ENCODE assay signal across 8 cellular contexts in the genomic region with DNA sequence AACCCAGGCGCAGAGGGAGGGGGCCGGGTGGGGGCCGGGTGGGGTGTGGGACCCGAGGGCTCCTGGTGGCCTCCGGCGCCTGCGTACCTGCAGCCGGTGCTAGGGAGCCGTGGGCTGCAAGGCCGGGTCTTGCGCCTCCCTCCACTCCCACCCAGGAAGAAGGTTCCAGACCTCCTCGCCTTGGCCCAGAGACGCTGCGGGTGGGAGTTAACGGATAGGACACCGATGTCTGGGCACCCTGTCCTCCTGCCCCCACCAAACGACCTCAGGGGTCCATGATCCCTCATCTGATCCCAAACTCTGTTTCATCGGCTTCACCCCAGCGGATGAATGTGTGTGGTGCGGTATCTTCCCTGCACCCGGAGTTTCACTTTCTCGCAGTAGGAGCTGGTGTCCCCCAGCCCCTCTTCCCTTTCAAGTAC. TPM values are rescaled to one million over a fixed set of nuclear protein-coding genes. Genes with fewer than 3 reads are reported as not detected.
DNase-seq lines count a peak whose midpoint lies in the region; ATAC-seq and TF ChIP-seq lines count a peak whose summit lies in the region.

No MANE protein-coding gene starts in this region.

- DNase-seq in GM13977 (ENCODE audit: low spot score), result peak; percentile 57
- peak; percentile 34 for DNase-seq in NCI-H69 (lab: John Stamatoyannopoulos, UW)
- no peak for DNase-seq in endothelial cell (ENCODE audit: low spot score)
- no peak for DNase-seq in neural crest cell (ENCODE audit: low read depth, low spot score)
- DNase-seq in NCI-H1417 (lab: John Stamatoyannopoulos, UW), result no peak
- DNase-seq in NOMO-1 treated with DMSO at 0.1 percent for 48 hours (lab: John Stamatoyannopoulos, UW; ENCODE audit: unreplicated experiment), result no peak

- in situ Hi-C loops in GM13977 (cut with MboI; ENCODE audit: low pct_unique_long_range_greater_than_20kb, low sequenced_read_pairs, unreplicated experiment), result no loop called here

- H3K4me1 Mint-ChIP-seq in endothelial cell (ENCODE audit: unreplicated experiment) (peaks cover 55% of the 10 kb centered on the region), neural crest cell (peaks cover 52% of the 10 kb centered on the region)

- H3K27me3 Mint-ChIP-seq in endothelial cell (ENCODE audit: unreplicated experiment) (peaks cover 44% of the 10 kb centered on the region), neural crest cell (ENCODE audit: low read depth) (peaks cover 91% of the 10 kb centered on the region)

- H3K9me3 Mint-ChIP-seq in endothelial cell (ENCODE audit: unreplicated experiment) (no peaks in the 10 kb centered on the region), neural crest cell (no peaks in the 10 kb centered on the region)

- TF ChIP-seq CTCF in GM13977 (IDR thresholded peaks at IDR 0.05; ENCODE audit: extremely low read depth, insufficient read depth, missing control alignments) (no peak), endothelial cell (IDR thresholded peaks at IDR 0.05; ENCODE audit: unreplicated experiment) (no peak), neural crest cell (conservative IDR thresholded peaks at IDR 0.05) (no peak)

- ATAC-seq in GM19035 (IDR thresholded peaks at IDR 0.05; ENCODE audit: unreplicated experiment) (no peak), HG03196 (IDR thresholded peaks at IDR 0.05; ENCODE audit: unreplicated experiment) (no peak)

- peak overlapping the region; percentile 98 for H3K4me3 Mint-ChIP-seq in endothelial cell (ENCODE audit: unreplicated experiment)
- peak overlapping the region; percentile 90 for H3K4me3 Mint-ChIP-seq in neural crest cell

- peaks cover 30% of the 10 kb centered on the region for H3K36me3 Mint-ChIP-seq in endothelial cell (ENCODE audit: low read depth, unreplicated experiment)
- H3K36me3 Mint-ChIP-seq in neural crest cell (ENCODE audit: low read depth), result peaks cover 2% of the 10 kb centered on the region

- H3K27ac Mint-ChIP-seq in endothelial cell (ENCODE audit: unreplicated experiment) (peak overlapping the region; percentile 72), neural crest cell (ENCODE audit: unreplicated experiment) (no peak overlapping the region)

RNA-seq across cellular contexts. Expression of a gene that starts 0.9 kb away (rescaled TPM):
- total RNA-seq in endothelial cell (ENCODE audit: unreplicated experiment) (17.4 TPM), neural crest cell (2.2 and 2.5 TPM in 2 replicates)

Comparison
In these comparisons a context has a peak if more than half of its experiments do, and no peak if none do; other contexts are left out.
1. DNase-seq: peak in GM13977 (single experiment) and NCI-H69 (single experiment); none in endothelial cell (single experiment), neural crest cell (single experiment), NCI-H1417 (0 of 3) and NOMO-1 treated with DMSO at 0.1 percent for 48 hours (single experiment).